Comparison of ENCODE assay signal across 19 cellular contexts in genomic region chr16:89034573-89034961, GRCh38. TPM values are rescaled to one million over a fixed set of nuclear protein-coding genes. Genes with fewer than 3 reads are reported as not detected.
DNase-seq lines count a peak whose midpoint lies in the region; ATAC-seq and TF ChIP-seq lines count a peak whose summit lies in the region.
"Had no signal": no experiment of that assay in that cellular context is flagged by ENCODE, and none has a peak within 500 bp of the region (broad histone marks: within the 10 kb centered on the region; RNA-seq: fewer than 3 reads in every experiment).

No MANE protein-coding gene starts in this region.

- peaks cover 4% of the 10 kb centered on the region for H3K79me1 ChIP-seq in neuronal stem cell (ENCODE audit: low read depth, low read length)

- H3K9me3 ChIP-seq in NT2/D1 (ENCODE audit: insufficient read depth, low read length) (peaks cover 9% of the 10 kb centered on the region), gastroesophageal sphincter (peaks cover 0 to 8% (median 0%) of the 10 kb centered on the region in 3 donors), neuronal stem cell (replicated peaks in 1 of 2; ENCODE audit: control insufficient read depth in 2 of 2, insufficient read depth in 1 of 2, low read depth in 1 of 2, low read length in 2 of 2) (peaks cover 2% of the 10 kb centered on the region in 2 donors), GM23248 (ENCODE audit: low read depth) (no peaks in the 10 kb centered on the region)
- H3K9me3 ChIP-seq: Peyer's patch, SK-N-SH had no signal

- H2BK5ac ChIP-seq in neuronal stem cell (ENCODE audit: low read length): peak overlapping the region; percentile 99

- peaks cover 9% of the 10 kb centered on the region; the same call in 2 of the 3 replicates for H3K9me3 Mint-ChIP-seq in GM23338
- H3K9me3 Mint-ChIP-seq: CD8-positive, alpha-beta T cell had no signal

- H2AFZ ChIP-seq in GM23338: peak overlapping the region; percentile 63; the same call in 1 of the 2 replicates
- peak overlapping the region; percentile 79 for H2AFZ ChIP-seq in neuronal stem cell (ENCODE audit: low read length)
- H2AFZ ChIP-seq in GM23248: no peak overlapping the region

- TF ChIP-seq POLR2A in gastroesophageal sphincter (IDR thresholded peaks at IDR 0.05): no peak

- H3K9me2 ChIP-seq in GM23338 (ENCODE audit: insufficient read depth) (no peaks in the 10 kb centered on the region), GM23248 (ENCODE audit: insufficient read depth) (no peaks in the 10 kb centered on the region)
- H3K9me2 ChIP-seq: SK-N-SH had no signal

- TF ChIP-seq CTCF in GM23338 (conservative IDR thresholded peaks at IDR 0.05; ENCODE audit: low read depth in 2 of 2) (no peak), gastroesophageal sphincter (IDR thresholded peaks at IDR 0.05) (no peak), foreskin keratinocyte (conservative IDR thresholded peaks at IDR 0.05) (no peak)

- H3K27me3 ChIP-seq in GM23338 (ENCODE audit: insufficient read depth): no peaks in the 10 kb centered on the region
- H3K27me3 ChIP-seq in NT2/D1 (ENCODE audit: insufficient read depth, insufficient read length): peaks cover 17% of the 10 kb centered on the region
- H3K27me3 ChIP-seq in gastroesophageal sphincter: peaks cover 66% of the 10 kb centered on the region
- H3K27me3 ChIP-seq in neuronal stem cell (ENCODE audit: control insufficient read depth in 3 of 3, insufficient read depth in 3 of 3, low read depth in 1 of 3, low read length in 3 of 3): peaks cover 0 to 22% (median 2%) of the 10 kb centered on the region in 3 experiments
- H3K27me3 ChIP-seq in foreskin keratinocyte: peaks cover 9% of the 10 kb centered on the region
- H3K27me3 ChIP-seq in GM23248 (replicated peaks; ENCODE audit: insufficient read depth): 0 out of 2 replicates have a peak, but pooled peaks cover 4% of the 10 kb centered on the region
- H3K27me3 ChIP-seq: Peyer's patch had no signal

- ATAC-seq in GM23338: no peak; the same call in 2 of the 3 replicates
- peak; percentile 12 for ATAC-seq in gastroesophageal sphincter
- no peak for ATAC-seq in foreskin keratinocyte
- ATAC-seq: CD8-positive, alpha-beta T cell had no signal

- peak overlapping the region; percentile 98 for H2BK120ac ChIP-seq in neuronal stem cell (ENCODE audit: low read depth, low read length)

- H3K36me3 ChIP-seq in GM23338 (ENCODE audit: insufficient read depth) (no peaks in the 10 kb centered on the region), NT2/D1 (ENCODE audit: insufficient read depth, insufficient read length, low read length) (no peaks in the 10 kb centered on the region), gastroesophageal sphincter (no peaks in the 10 kb centered on the region), neuronal stem cell (replicated peaks in 1 of 2; ENCODE audit: control insufficient read depth in 2 of 2, insufficient read depth in 2 of 2, low read length in 2 of 2) (peaks cover 0 to 2% of the 10 kb centered on the region in 2 donors), GM23248 (ENCODE audit: low read depth) (no peaks in the 10 kb centered on the region)
- H3K36me3 ChIP-seq: BLaER1 treated with 17β-estradiol and CSF1 and Interleukin-3, amounts not matched to agents 10 nM and 100 nM; HAP-1; Peyer's patch had no signal

- H3K4me2 ChIP-seq in GM23338: no peak overlapping the region
- peak overlapping the region; percentile 25 for H3K4me2 ChIP-seq in neuronal stem cell (ENCODE audit: insufficient read depth, low read length, poor library complexity, severe bottlenecking)
- H3K4me2 ChIP-seq in GM23248 (ENCODE audit: unreplicated experiment): no peak overlapping the region
- H3K4me2 ChIP-seq: KMS-11, SK-N-SH had no signal

- DNase-seq in GM23338 (ENCODE audit: low spot score) (no peak), NT2/D1 (ENCODE audit: low read depth, low spot score) (no peak), neuronal stem cell (ENCODE audit: low spot score) (no peak), germinal center (ENCODE audit: low spot score) (no peak), foreskin keratinocyte (no peak), GM23248 (no peak)
- DNase-seq: Calu3, NCI-H1436, NCI-H2029, NCI-H345, Peyer's patch, SHP77 treated with DMSO at 0.1 percent for 48 hours, SK-N-SH had no signal

- H3K4me1 ChIP-seq in GM23338 (ENCODE audit: insufficient read depth) (no peaks in the 10 kb centered on the region), NT2/D1 (ENCODE audit: insufficient read depth, insufficient read length) (peaks cover 17% of the 10 kb centered on the region), gastroesophageal sphincter (no peaks in the 10 kb centered on the region), neuronal stem cell (ENCODE audit: control insufficient read depth in 2 of 2, insufficient read depth in 1 of 2, low read depth in 1 of 2, low read length in 2 of 2) (peaks cover 15 to 19% of the 10 kb centered on the region in 2 donors), foreskin keratinocyte (no peaks in the 10 kb centered on the region), GM23248 (ENCODE audit: insufficient read depth) (no peaks in the 10 kb centered on the region)
- H3K4me1 ChIP-seq: HAP-1 had no signal

- H2BK12ac ChIP-seq in neuronal stem cell (ENCODE audit: low read length): peak overlapping the region; percentile 91

- H3K4me1 Mint-ChIP-seq in GM23338: peaks cover 19% of the 10 kb centered on the region

- peaks cover 11% of the 10 kb centered on the region for H3K27me3 Mint-ChIP-seq in GM23338 (ENCODE audit: insufficient read depth, low read depth, poor library complexity)

- peak overlapping the region; percentile 96 for H4K91ac ChIP-seq in neuronal stem cell (ENCODE audit: low read depth, low read length, poor library complexity)

- peak overlapping the region; percentile 97 for H3K4ac ChIP-seq in neuronal stem cell (ENCODE audit: low read length)

- no peaks in the 10 kb centered on the region for H3F3A ChIP-seq in GM23338 (replicated peaks; ENCODE audit: low read depth)
- H3F3A ChIP-seq in GM23248 (ENCODE audit: insufficient read depth): no peaks in the 10 kb centered on the region

- peak overlapping the region; percentile 91 for H3K14ac ChIP-seq in neuronal stem cell (ENCODE audit: low read length)

- H4K8ac ChIP-seq in neuronal stem cell (ENCODE audit: low read depth, low read length): no peak overlapping the region

- H2AK5ac ChIP-seq in neuronal stem cell (ENCODE audit: low read depth, low read length): peak overlapping the region; percentile 100

- H2BK15ac ChIP-seq in neuronal stem cell (ENCODE audit: low read length): peak overlapping the region; percentile 100

- in situ Hi-C loops in GM23248 (cut with MboI): no loop called here

- 100% methylated on average over 1 of the region's 10 CpGs; no CpG with 5 or more reads in 1 of the 2 donors for WGBS in gastroesophageal sphincter (ENCODE audit: low coverage in 1 of 2), 2 donors
- WGBS in neuronal stem cell (ENCODE audit: extremely low coverage in 2 of 2, insufficient read length in 2 of 2, insufficient replicate concordance in 1 of 2), 2 donors: no CpG with 5 or more reads among the region's 10 CpGs
- 34 to 46% methylated on average over 8 to 9 of the region's 10 CpGs for WGBS in GM23248 (ENCODE audit: low coverage in 1 of 2, low lambda C conversion rate in 2 of 2, missing lambda C conversion rate in 2 of 2), 2 experiments

- no peak overlapping the region for H3K27ac ChIP-seq in GM23338 (ENCODE audit: low read depth)
- H3K27ac ChIP-seq in gastroesophageal sphincter: no peak overlapping the region
- H3K27ac ChIP-seq in neuronal stem cell (replicated peaks; ENCODE audit: low read length): peak overlapping the region; percentile 78
- H3K27ac ChIP-seq in foreskin keratinocyte: no peak overlapping the region
- no peak overlapping the region for H3K27ac ChIP-seq in GM23248
- H3K27ac ChIP-seq: KMS-11, Peyer's patch had no signal

- H3K4me3 ChIP-seq in GM23338 (no peak overlapping the region), NT2/D1 (ENCODE audit: insufficient read length, low read depth) (no peak overlapping the region), gastroesophageal sphincter (no peak overlapping the region), neuronal stem cell (ENCODE audit: low read length in 2 of 2) (no peak overlapping the region), GM23248 (no peak overlapping the region)
- H3K4me3 ChIP-seq: BLaER1 treated with 17β-estradiol and CSF1 and Interleukin-3, amounts not matched to agents 10 nM and 100 nM; HAP-1; Peyer's patch had no signal

- peak overlapping the region; percentile 98 for H3K18ac ChIP-seq in neuronal stem cell (ENCODE audit: low read length)

- H4K20me1 ChIP-seq in GM23338 (replicated peaks; ENCODE audit: insufficient read depth): no peaks in the 10 kb centered on the region
- H4K20me1 ChIP-seq in GM23248 (ENCODE audit: insufficient read depth): no peaks in the 10 kb centered on the region

- H3K23ac ChIP-seq in neuronal stem cell (ENCODE audit: low read depth, low read length, poor library complexity): peak overlapping the region; percentile 83

- H3K9ac ChIP-seq in NT2/D1 (ENCODE audit: insufficient read length, low read depth): peak overlapping the region; percentile 16
- peak overlapping the region; percentile 85 for H3K9ac ChIP-seq in neuronal stem cell (ENCODE audit: low read depth, low read length, poor library complexity)
- no peak overlapping the region for H3K9ac ChIP-seq in GM23248
- H3K9ac ChIP-seq: KMS-11, SK-N-SH had no signal

- no peak overlapping the region for H3K4me3 Mint-ChIP-seq in GM23338
- H3K4me3 Mint-ChIP-seq: CD8-positive, alpha-beta T cell had no signal

- no peaks in the 10 kb centered on the region for H3K36me3 Mint-ChIP-seq in GM23338 (ENCODE audit: low read depth)
- H3K36me3 Mint-ChIP-seq: CD8-positive, alpha-beta T cell had no signal

- H3K27ac Mint-ChIP-seq in GM23338: no peak overlapping the region
- H3K27ac Mint-ChIP-seq: CD8-positive, alpha-beta T cell had no signal

- no peak for TF ChIP-seq EP300 in gastroesophageal sphincter (IDR thresholded peaks at IDR 0.05)

- H3K79me2 ChIP-seq in GM23338 (replicated peaks; ENCODE audit: insufficient read depth) (no peaks in the 10 kb centered on the region), GM23248 (ENCODE audit: insufficient read depth) (no peaks in the 10 kb centered on the region)

RNA-seq across cellular contexts. Expression of gene CBFA2T3, which starts 57.6 kb away (rescaled TPM):
- 0.85 and 1.5 TPM in 2 replicates for total RNA-seq in GM23338 (2014; rRNA removed; shearing (Covaris generic))
- polyA plus RNA-seq in GM23338 (2016; fragmentation: Nextera tagmentation; extraction: Ambion mirVana): 0.70 and 0.87 TPM in 2 replicates
- 1 to 10 TPM; 1.4 to 5.8 (median 1.5) TPM for total RNA-seq in gastroesophageal sphincter
- 8.3 TPM for polyA plus RNA-seq in neuronal stem cell (2013, experiment 1 of 2)
- 8.0 TPM for polyA plus RNA-seq in neuronal stem cell (2013, experiment 2 of 2)
- total RNA-seq in foreskin keratinocyte: 0.18 and 0.20 TPM in 2 replicates
- polyA plus RNA-seq in foreskin keratinocyte: 0.09 and 0.18 TPM in 2 replicates
- not detected in 2 replicates for total RNA-seq in GM23248 (2014; rRNA removed; shearing (Covaris generic))
- polyA plus RNA-seq in GM23248 (2016; fragmentation: Nextera tagmentation; extraction: Ambion mirVana): 0.08 TPM in 1 of 2 replicates, not detected in the other
- total RNA-seq: Calu3, M059J had no signal
- polyA plus RNA-seq: SK-N-SH had no signal

RNA-seq across cellular contexts. Expression of gene ACSF3, which starts 59.1 kb away (rescaled TPM):
- total RNA-seq in GM23338 (2014; rRNA removed; shearing (Covaris generic)): 22.8 and 23.1 TPM in 2 replicates
- polyA plus RNA-seq in GM23338 (2016; fragmentation: Nextera tagmentation; extraction: Ambion mirVana): 11.3 and 12.8 TPM in 2 replicates
- 10 to 100 TPM; 14.5 to 33.8 (median 28.8) TPM for total RNA-seq in gastroesophageal sphincter
- polyA plus RNA-seq in neuronal stem cell (2013, experiment 1 of 2): 8.9 TPM
- 9.7 TPM for polyA plus RNA-seq in neuronal stem cell (2013, experiment 2 of 2)
- total RNA-seq in foreskin keratinocyte: 16.9 and 19.0 TPM in 2 replicates
- polyA plus RNA-seq in foreskin keratinocyte: 17.8 and 18.7 TPM in 2 replicates
- total RNA-seq in GM23248 (2014; rRNA removed; shearing (Covaris generic)): 17.1 and 26.7 TPM in 2 replicates
- polyA plus RNA-seq in GM23248 (2016; fragmentation: Nextera tagmentation; extraction: Ambion mirVana): 15.2 and 15.9 TPM in 2 replicates
